Comparison of ENCODE assay signal across 13 cellular contexts in the genomic region with DNA sequence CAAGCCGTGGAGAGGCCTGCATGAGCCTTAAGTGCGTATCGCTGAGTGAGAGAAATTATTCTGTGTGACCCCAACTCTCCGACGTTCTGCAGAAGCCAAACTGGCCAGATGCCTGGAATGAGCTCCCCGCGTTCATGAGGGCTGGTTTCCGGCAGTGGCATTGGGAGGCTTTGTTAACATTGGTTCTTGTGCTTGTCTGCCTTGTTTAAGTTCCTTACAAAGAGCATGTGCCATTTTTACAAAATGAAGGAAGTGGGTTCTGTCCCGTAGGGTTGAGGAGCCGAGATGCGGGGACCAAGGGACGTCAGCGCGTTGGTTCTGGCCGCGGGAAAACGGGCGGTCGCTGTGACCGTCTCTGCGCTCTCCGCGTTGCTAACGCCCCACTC. TPM values are rescaled to one million over a fixed set of nuclear protein-coding genes. Genes with fewer than 3 reads are reported as not detected.
DNase-seq lines count a peak whose midpoint lies in the region; ATAC-seq and TF ChIP-seq lines count a peak whose summit lies in the region.
"Had no signal": no experiment of that assay in that cellular context is flagged by ENCODE, and none has a peak within 500 bp of the region (broad histone marks: within the 10 kb centered on the region; RNA-seq: fewer than 3 reads in every experiment).

No MANE protein-coding gene starts in this region.

- peaks cover 6% of the 10 kb centered on the region for H3K4me1 Mint-ChIP-seq in chondrocyte (ENCODE audit: low read depth)

- H3K4me1 ChIP-seq in ascending aorta: peaks cover 0 to 8% of the 10 kb centered on the region in 2 donors
- peaks cover 0 to 22% (median 0%) of the 10 kb centered on the region in 3 donors for H3K4me1 ChIP-seq in gastroesophageal sphincter
- peaks cover 6% of the 10 kb centered on the region for H3K4me1 ChIP-seq in muscle layer of colon (ENCODE audit: insufficient read depth, low read length)
- H3K4me1 ChIP-seq in tibial artery: peaks cover 0 to 15% (median 6%) of the 10 kb centered on the region in 4 donors

- DNase-seq in ascending aorta (ENCODE audit: low spot score in 2 of 2) (no peak), tibial artery (no peak), DMS153 (lab: John Stamatoyannopoulos, UW) (no peak), chondrocyte (ENCODE audit: low spot score) (no peak), HuH-7 (ENCODE audit: low spot score) (no peak)
- DNase-seq: activated CD4-positive, alpha-beta T cell treated with anti-CD3 and anti-CD28 coated beads for 1 hour; NCI-H2171 treated with DMSO at 0.1 percent for 48 hours; stimulated activated CD4-positive, alpha-beta T cell treated with anti-CD3 and anti-CD28 coated beads, Interleukin-4, amount 100 ng/mL, for 1 hour had no signal

- TF ChIP-seq POLR2A in gastroesophageal sphincter (IDR thresholded peaks at IDR 0.05): no peak

- H3K27ac Mint-ChIP-seq in chondrocyte (ENCODE audit: unreplicated experiment): no peak overlapping the region

- H3K9me3 Mint-ChIP-seq in chondrocyte (ENCODE audit: low read depth): no peaks in the 10 kb centered on the region

- no peaks in the 10 kb centered on the region for H3K27me3 Mint-ChIP-seq in chondrocyte (ENCODE audit: low read depth)

- no peak overlapping the region for H3K9ac ChIP-seq in muscle layer of colon (ENCODE audit: low read length)
- H3K9ac ChIP-seq: KMS-11 had no signal

- no peaks in the 10 kb centered on the region for H3K9me3 ChIP-seq in ascending aorta
- no peaks in the 10 kb centered on the region for H3K9me3 ChIP-seq in gastroesophageal sphincter
- no peaks in the 10 kb centered on the region for H3K9me3 ChIP-seq in muscle layer of colon (ENCODE audit: low read length)
- H3K9me3 ChIP-seq in tibial artery: no peaks in the 10 kb centered on the region

- ATAC-seq in gastroesophageal sphincter: peak; percentile 10
- ATAC-seq in GM18907 (IDR thresholded peaks at IDR 0.05; ENCODE audit: unreplicated experiment): no peak

- intact Hi-C loops in ascending aorta (cut with DNase I): no loop called here
- intact Hi-C loops in tibial artery (cut with DNase I; ENCODE audit: low total_unique reads): no loop called here

- peaks cover 20 to 30% of the 10 kb centered on the region in 2 donors for H3K36me3 ChIP-seq in ascending aorta
- H3K36me3 ChIP-seq in gastroesophageal sphincter: peaks cover 0 to 36% of the 10 kb centered on the region in 2 donors
- peaks cover 12% of the 10 kb centered on the region for H3K36me3 ChIP-seq in muscle layer of colon (ENCODE audit: insufficient read depth, low read length)
- H3K36me3 ChIP-seq in tibial artery: peaks cover 21 to 33% (median 29%) of the 10 kb centered on the region in 3 donors

- H3K4me3 ChIP-seq in ascending aorta (peak overlapping the region; percentile 40 to 51), gastroesophageal sphincter (peak overlapping the region; percentile 18 to 51), muscle layer of colon (ENCODE audit: low read depth in 1 of 2, low read length in 2 of 2) (peak overlapping the region; percentile 35 to 38), tibial artery (peak overlapping the region; percentile 41 to 45)

- H3K27ac ChIP-seq in ascending aorta: no peak overlapping the region
- peak overlapping the region in 2 of 4 donors; percentile 35 to 56 for H3K27ac ChIP-seq in gastroesophageal sphincter
- H3K27ac ChIP-seq in muscle layer of colon (ENCODE audit: low read depth, low read length): no peak overlapping the region
- H3K27ac ChIP-seq in tibial artery: no peak overlapping the region
- H3K27ac ChIP-seq: KMS-11 had no signal

- H3K36me3 Mint-ChIP-seq in chondrocyte (ENCODE audit: low read depth): peaks cover 7% of the 10 kb centered on the region

- no peak overlapping the region for H3K4me3 Mint-ChIP-seq in chondrocyte (ENCODE audit: unreplicated experiment)

- no peak for TF ChIP-seq CTCF in ascending aorta (IDR thresholded peaks at IDR 0.05)
- no peak for TF ChIP-seq CTCF in gastroesophageal sphincter (IDR thresholded peaks at IDR 0.05)
- no peak for TF ChIP-seq CTCF in tibial artery (IDR thresholded peaks at IDR 0.05)
- no peak for TF ChIP-seq CTCF in chondrocyte (IDR thresholded peaks at IDR 0.05)

- no peaks in the 10 kb centered on the region for H3K27me3 ChIP-seq in ascending aorta
- no peaks in the 10 kb centered on the region for H3K27me3 ChIP-seq in gastroesophageal sphincter
- no peaks in the 10 kb centered on the region for H3K27me3 ChIP-seq in muscle layer of colon (ENCODE audit: control insufficient read depth in 1 of 2, insufficient read depth in 2 of 2, low read length in 2 of 2)
- H3K27me3 ChIP-seq in tibial artery: no peaks in the 10 kb centered on the region

- no peak for TF ChIP-seq EP300 in gastroesophageal sphincter (IDR thresholded peaks at IDR 0.05)

- WGBS in gastroesophageal sphincter (ENCODE audit: low coverage in 1 of 2), 2 donors: 27 to 52% methylated on average over 6 to 8 of the region's 24 CpGs

RNA-seq across cellular contexts. Expression of gene RABL6, which starts 13.2 kb away (rescaled TPM):
- total RNA-seq in ascending aorta (70.9 TPM), gastroesophageal sphincter (100 to 1,000 TPM in 1 of 4 donors, 10 to 100 TPM in 3; 54.8 to 109 (median 71.2) TPM), chondrocyte (61.5 to 71.8 TPM (median 62.2 TPM) in 3 replicates)

RNA-seq across cellular contexts. Expression of gene AJM1, which starts 21.3 kb away (rescaled TPM):
- total RNA-seq in ascending aorta (5.9 TPM), gastroesophageal sphincter (10 to 100 TPM in 1 of 4 donors, 1 to 10 TPM in 3; 2.5 to 10.9 (median 5.7) TPM), chondrocyte (6.3 to 7.5 TPM (median 7.4 TPM) in 3 replicates)

RNA-seq across cellular contexts. Expression of gene CCDC183, which starts 24.8 kb away (rescaled TPM):
- total RNA-seq in ascending aorta (not detected), gastroesophageal sphincter (1 to 10 TPM in 3 of 4 donors, not detected in 1; 1.4 to 3.4 (median 2.0) TPM), chondrocyte (0.62 to 1.5 TPM (median 1.4 TPM) in 3 replicates)
- total RNA-seq: RPMI7951 had no signal

RNA-seq across cellular contexts. Expression of gene PHPT1, which starts 28.3 kb away (rescaled TPM):
- 108 TPM for total RNA-seq in ascending aorta
- 10 to 100 TPM; 33.7 to 63.5 (median 43.7) TPM for total RNA-seq in gastroesophageal sphincter
- total RNA-seq in chondrocyte: 165 to 193 TPM (median 192 TPM) in 3 replicates

RNA-seq across cellular contexts. Expression of gene TMEM141, which starts 29.8 kb away (rescaled TPM):
- total RNA-seq in ascending aorta (10.9 TPM), gastroesophageal sphincter (10 to 100 TPM; 33.0 to 51.5 (median 40.4) TPM), chondrocyte (31.2 to 40.0 TPM (median 32.5 TPM) in 3 replicates)
